In the genomic region with DNA sequence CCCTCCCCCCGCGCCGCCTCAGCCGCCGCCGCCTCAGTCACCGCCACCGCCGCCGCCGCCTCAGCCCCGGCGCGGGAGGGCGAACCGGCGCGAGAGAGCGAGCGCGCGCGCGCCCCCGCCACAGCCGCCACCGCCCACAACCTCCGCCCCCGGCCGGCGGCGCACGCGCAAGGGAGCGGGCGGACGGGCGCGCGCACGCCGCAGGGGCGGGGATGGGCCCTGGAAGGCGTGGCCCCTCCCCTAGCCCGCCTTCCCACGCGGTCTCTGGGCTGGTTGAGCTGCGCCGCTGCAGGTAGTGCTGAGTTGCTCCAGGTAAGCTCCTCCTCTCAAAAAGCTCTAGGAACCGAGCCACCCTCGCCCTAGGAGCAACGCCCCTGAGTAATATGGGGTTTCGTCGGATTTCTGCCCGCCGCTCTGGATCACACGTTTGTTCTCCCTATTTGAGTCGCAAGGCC, we compare ENCODE assay signal across 8 cellular contexts. TPM values are rescaled to one million over a fixed set of nuclear protein-coding genes. Genes with fewer than 3 reads are reported as not detected.
DNase-seq lines count a peak whose midpoint lies in the region; ATAC-seq and TF ChIP-seq lines count a peak whose summit lies in the region.

A gene (minus strand): TSS at position 96 of the 455 bp plus-strand sequence.

- H3K79me2 ChIP-seq in neural progenitor cell (ENCODE audit: low read depth) = peaks cover 52% of the 10 kb centered on the region

- H3K4me3 Mint-ChIP-seq in neural progenitor cell = peak within 1 kb of the TSS; percentile 94

- peaks cover 33% of the 10 kb centered on the region for H4K20me1 ChIP-seq in neural progenitor cell (ENCODE audit: low read depth)

- H3K27ac Mint-ChIP-seq in neural progenitor cell = peak within 1 kb of the TSS; percentile 87

- H3K4me1 Mint-ChIP-seq in neural progenitor cell = peaks cover 26% of the 10 kb centered on the region

- H3K36me3 ChIP-seq in neural progenitor cell (peaks cover 7% of the 10 kb centered on the region), stomach smooth muscle (ENCODE audit: control insufficient read depth in 2 of 2, insufficient read depth in 2 of 2, low read length in 2 of 2) (no peaks in the 10 kb centered on the region)

- H3K4me1 ChIP-seq in foreskin keratinocyte (peaks cover 14% of the 10 kb centered on the region), neural progenitor cell (peaks cover 23% of the 10 kb centered on the region), stomach smooth muscle (ENCODE audit: control insufficient read depth, insufficient read depth, low read length) (peaks cover 13% of the 10 kb centered on the region)

- H3K27ac ChIP-seq in foreskin keratinocyte = peak within 1 kb of the TSS; percentile 71
- H3K27ac ChIP-seq in neural progenitor cell = peak within 1 kb of the TSS; percentile 99
- H3K27ac ChIP-seq in stomach smooth muscle (ENCODE audit: low read length) = peak within 1 kb of the TSS; percentile 77

- H3K4me3 ChIP-seq in neural progenitor cell (peak within 1 kb of the TSS; percentile 75), stomach smooth muscle (ENCODE audit: low read length in 2 of 2) (peak within 1 kb of the TSS; percentile 93 to 99)

- no peaks in the 10 kb centered on the region for H3K27me3 ChIP-seq in foreskin keratinocyte
- no peaks in the 10 kb centered on the region for H3K27me3 ChIP-seq in neural progenitor cell
- no peaks in the 10 kb centered on the region for H3K27me3 ChIP-seq in stomach smooth muscle (ENCODE audit: control insufficient read depth in 1 of 2, insufficient read depth in 2 of 2, low read length in 2 of 2)

- H3F3A ChIP-seq in neural progenitor cell (ENCODE audit: low read depth) = peaks cover 13% of the 10 kb centered on the region

- H3K36me3 Mint-ChIP-seq in neural progenitor cell = peaks cover 9% of the 10 kb centered on the region

- H3K9ac ChIP-seq in neural progenitor cell (peak within 1 kb of the TSS; percentile 94), stomach smooth muscle (ENCODE audit: low read length in 2 of 2) (peak within 1 kb of the TSS; percentile 98 to 99)

- H3K27me3 Mint-ChIP-seq in neural progenitor cell (ENCODE audit: insufficient read depth, low read depth) = no peaks in the 10 kb centered on the region

- H3K4me2 ChIP-seq in neural progenitor cell = peak within 1 kb of the TSS; percentile 93

- TF ChIP-seq CTCF in foreskin keratinocyte (conservative IDR thresholded peaks at IDR 0.05) = no peak
- no peak for TF ChIP-seq CTCF in neural progenitor cell (IDR thresholded peaks at IDR 0.05)

- peak; percentile 97 for ATAC-seq in foreskin keratinocyte

- H3K9me3 Mint-ChIP-seq in neural progenitor cell = peaks cover 4% of the 10 kb centered on the region

- DNase-seq in EH (ENCODE audit: low read depth) (peak; percentile 82), GOT3 (lab: John Stamatoyannopoulos, UW) (peak; percentile 44), LoVo (ENCODE audit: low spot score) (peak; percentile 94), SHP77 treated with DMSO at 0.1 percent for 48 hours (lab: John Stamatoyannopoulos, UW) (peak; percentile 43), activated gamma-delta T cell treated with Interleukin-2 at 50 U/mL for 16 hours (peak; percentile 84), foreskin keratinocyte (peak; percentile 73 to 88), neural progenitor cell (ENCODE audit: low spot score) (peak; percentile 95)

- H3K9me3 ChIP-seq in neural progenitor cell (ENCODE audit: low read depth) (no peaks in the 10 kb centered on the region), stomach smooth muscle (ENCODE audit: control insufficient read depth in 2 of 2, low read length in 2 of 2) (no peaks in the 10 kb centered on the region)

- H2AFZ ChIP-seq in neural progenitor cell (replicated peaks) = peak within 1 kb of the TSS; percentile 98

RNA-seq across cellular contexts. Expression of the gene that starts here (rescaled TPM):
- total RNA-seq in foreskin keratinocyte = 23.1 and 26.5 TPM in 2 replicates
- 8.3 and 8.9 TPM in 2 replicates for polyA plus RNA-seq in foreskin keratinocyte
- 26.2 and 29.8 TPM in 2 replicates for total RNA-seq in neural progenitor cell (ENCODE audit: low replicate concordance)

Comparison
In these comparisons a context has a peak if more than half of its experiments do, and no peak if none do; other contexts are left out.
1. Peak in every context shown above with its lines: DNase-seq, ATAC-seq, H3K4me3 ChIP-seq and H3K27ac ChIP-seq.
2. DNase-seq: peak in every context shown above with its lines; median percentile 95 in neural progenitor cell; 94 in LoVo; 84 in activated gamma-delta T cell treated with Interleukin-2 at 50 U/mL for 16 hours; 82 in EH; 80 in foreskin keratinocyte; 44 in GOT3; 43 in SHP77 treated with DMSO at 0.1 percent for 48 hours.